In the genomic region with DNA sequence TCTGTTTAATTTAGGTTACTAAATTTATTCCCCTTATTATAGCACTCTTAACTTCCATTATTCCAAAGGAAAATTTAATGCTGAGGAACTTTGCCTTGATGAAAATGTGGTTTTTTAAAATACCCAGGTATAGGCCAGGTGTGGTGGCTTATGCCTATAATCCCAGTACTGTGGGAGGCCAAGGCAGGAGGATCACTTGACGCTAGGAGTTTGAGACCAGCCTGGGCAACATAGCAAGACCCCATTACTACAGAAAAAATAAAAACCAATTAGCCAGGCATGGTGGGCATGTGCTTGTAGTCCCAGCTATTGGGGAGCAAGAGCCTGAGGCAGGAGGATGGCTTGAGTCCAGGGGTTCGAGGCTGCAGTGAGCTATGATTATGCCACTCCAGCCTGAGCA, we compare ENCODE assay signal across 21 cellular contexts. TPM values are rescaled to one million over a fixed set of nuclear protein-coding genes. Genes with fewer than 3 reads are reported as not detected.
DNase-seq lines count a peak whose midpoint lies in the region; ATAC-seq, FAIRE-seq and TF ChIP-seq lines count a peak whose summit lies in the region.
"Had no signal": no experiment of that assay in that cellular context is flagged by ENCODE, and none has a peak within 500 bp of the region (broad histone marks: within the 10 kb centered on the region; RNA-seq: fewer than 3 reads in every experiment).

No MANE protein-coding gene starts in this region.

- no peak overlapping the region for H4K12ac ChIP-seq in trophoblast cell (ENCODE audit: low read depth, low read length)

- no peak overlapping the region for H3K23ac ChIP-seq in trophoblast cell (ENCODE audit: low read length)

- no peak overlapping the region for H4K8ac ChIP-seq in trophoblast cell (ENCODE audit: low read depth, low read length)

- no peak overlapping the region for H3K4me3 Mint-ChIP-seq in activated T-cell treated with anti-CD3 and anti-CD28 coated beads, Interleukin-2, amount 50 U/mL, for 24 hours
- H3K4me3 Mint-ChIP-seq in activated T-cell treated with anti-CD3 and anti-CD28 coated beads, Interleukin-2, amount 50 U/mL, for 4 hours: no peak overlapping the region
- H3K4me3 Mint-ChIP-seq in activated CD4-positive, alpha-beta memory T cell treated with anti-CD3 and anti-CD28 coated beads, Interleukin-2, amount 10 ng/mL, durations not matched to agents 7 days and 5 days: no peak overlapping the region
- H3K4me3 Mint-ChIP-seq: CD14-positive monocyte; CD4-positive, alpha-beta T cell had no signal

- H3K9ac ChIP-seq in K562 (ENCODE audit: insufficient read depth in 1 of 2, low read depth in 2 of 2, low read length in 2 of 2) (no peak overlapping the region), trophoblast cell (ENCODE audit: low read length) (no peak overlapping the region)
- H3K9ac ChIP-seq: BLaER1 treated with 17β-estradiol and CSF1 and Interleukin-3, amounts not matched to agents 10 nM and 100 nM had no signal

- no peak for TF ChIP-seq EP300 in K562 (IDR thresholded peaks at IDR 0.05; ENCODE audit: low read length)

- H3K4ac ChIP-seq in trophoblast cell (ENCODE audit: low read depth, low read length): no peak overlapping the region

- H3K79me2 ChIP-seq in K562 (ENCODE audit: control insufficient read depth, insufficient read depth, low read length) (no peaks in the 10 kb centered on the region), trophoblast cell (ENCODE audit: control insufficient read depth, insufficient read depth, low read length, poor library complexity) (no peaks in the 10 kb centered on the region)

- TF ChIP-seq POLR2A in K562 (conservative IDR thresholded peaks at IDR 0.05): no peak

- H4K91ac ChIP-seq in trophoblast cell (ENCODE audit: low read depth, low read length): no peak overlapping the region

- H3K9me3 Mint-ChIP-seq in activated T-cell treated with anti-CD3 and anti-CD28 coated beads, Interleukin-2, amount 50 U/mL, for 24 hours: no peaks in the 10 kb centered on the region
- H3K9me3 Mint-ChIP-seq in activated T-cell treated with anti-CD3 and anti-CD28 coated beads, Interleukin-2, amount 50 U/mL, for 4 hours: no peaks in the 10 kb centered on the region
- no peaks in the 10 kb centered on the region for H3K9me3 Mint-ChIP-seq in activated CD4-positive, alpha-beta memory T cell treated with anti-CD3 and anti-CD28 coated beads, Interleukin-2, amount 10 ng/mL, durations not matched to agents 7 days and 5 days
- H3K9me3 Mint-ChIP-seq: CD14-positive monocyte; CD4-positive, alpha-beta T cell had no signal

- H3K27me3 Mint-ChIP-seq in activated T-cell treated with anti-CD3 and anti-CD28 coated beads, Interleukin-2, amount 50 U/mL, for 24 hours: no peaks in the 10 kb centered on the region
- no peaks in the 10 kb centered on the region for H3K27me3 Mint-ChIP-seq in activated T-cell treated with anti-CD3 and anti-CD28 coated beads, Interleukin-2, amount 50 U/mL, for 4 hours (ENCODE audit: low read depth)
- no peaks in the 10 kb centered on the region for H3K27me3 Mint-ChIP-seq in activated CD4-positive, alpha-beta memory T cell treated with anti-CD3 and anti-CD28 coated beads, Interleukin-2, amount 10 ng/mL, durations not matched to agents 7 days and 5 days
- H3K27me3 Mint-ChIP-seq: CD4-positive, alpha-beta T cell had no signal

- H2BK5ac ChIP-seq in trophoblast cell (ENCODE audit: low read depth, low read length, poor library complexity): no peak overlapping the region

- no peak for TF ChIP-seq CTCF in HEK293 (tag by site-specific recombination; IDR thresholded peaks at IDR 0.05)
- TF ChIP-seq CTCF in K562 (IDR thresholded peaks at IDR 0.05 in 2 of 3, conservative IDR thresholded peaks at IDR 0.05 in 1 of 3; ENCODE audit: insufficient read depth in 2 of 3, low read depth in 1 of 3, low read length in 3 of 3): no peak

- peak overlapping the region; percentile 33 for H2BK120ac ChIP-seq in trophoblast cell (ENCODE audit: insufficient read depth, low read length, poor library complexity)

- H3K4me1 ChIP-seq in HEK293 (ENCODE audit: control insufficient read depth, insufficient read depth, low read length) (no peaks in the 10 kb centered on the region), K562 (replicated peaks in 1 of 2; ENCODE audit: control insufficient read depth in 2 of 2, insufficient read depth in 2 of 2, low read length in 2 of 2) (no peaks in the 10 kb centered on the region), trophoblast cell (ENCODE audit: control insufficient read depth in 1 of 2, insufficient read depth in 2 of 2, low read length in 2 of 2) (no peaks in the 10 kb centered on the region)
- H3K4me1 ChIP-seq: BE2C; BLaER1 treated with 17β-estradiol and CSF1 and Interleukin-3, amounts not matched to agents 10 nM and 100 nM; Caco-2; HAP-1 had no signal

- H3K36me3 ChIP-seq in HEK293 (ENCODE audit: control insufficient read depth in 2 of 2, insufficient read depth in 1 of 2, low read length in 2 of 2): peaks cover 52 to 96% of the 10 kb centered on the region in 2 experiments
- H3K36me3 ChIP-seq in K562 (ENCODE audit: control insufficient read depth, insufficient read depth, low read length): peaks cover 95% of the 10 kb centered on the region
- peaks cover 13 to 31% of the 10 kb centered on the region in 2 experiments for H3K36me3 ChIP-seq in trophoblast cell (ENCODE audit: control insufficient read depth in 1 of 2, insufficient read depth in 2 of 2, low read length in 2 of 2)

- H3K4me3 ChIP-seq in HEK293 (ENCODE audit: low read depth, low read length) (no peak overlapping the region), K562 (no peak overlapping the region), trophoblast cell (ENCODE audit: low read depth, low read length) (no peak overlapping the region)
- H3K4me3 ChIP-seq: BLaER1 treated with 17β-estradiol and CSF1 and Interleukin-3, amounts not matched to agents 10 nM and 100 nM; HAP-1 had no signal

- no peaks in the 10 kb centered on the region for H3K79me1 ChIP-seq in trophoblast cell (ENCODE audit: low read length)

- no peak overlapping the region for H2BK12ac ChIP-seq in trophoblast cell (ENCODE audit: low read length)

- H3K14ac ChIP-seq in trophoblast cell (ENCODE audit: low read length): no peak overlapping the region

- H3K4me2 ChIP-seq in K562 (ENCODE audit: insufficient read depth, low read length) (no peak overlapping the region), trophoblast cell (ENCODE audit: low read length) (no peak overlapping the region)
- H3K4me2 ChIP-seq: BLaER1 treated with 17β-estradiol and CSF1 and Interleukin-3, amounts not matched to agents 10 nM and 100 nM had no signal

- peaks cover 48% of the 10 kb centered on the region for H3K4me1 Mint-ChIP-seq in activated T-cell treated with anti-CD3 and anti-CD28 coated beads, Interleukin-2, amount 50 U/mL, for 24 hours (ENCODE audit: low read depth)
- H3K4me1 Mint-ChIP-seq in activated T-cell treated with anti-CD3 and anti-CD28 coated beads, Interleukin-2, amount 50 U/mL, for 4 hours (ENCODE audit: low read depth): peaks cover 21% of the 10 kb centered on the region
- H3K4me1 Mint-ChIP-seq in activated CD4-positive, alpha-beta memory T cell treated with anti-CD3 and anti-CD28 coated beads, Interleukin-2, amount 10 ng/mL, durations not matched to agents 7 days and 5 days: peaks cover 29% of the 10 kb centered on the region
- H3K4me1 Mint-ChIP-seq: CD14-positive monocyte had no signal

- WGBS in K562 (ENCODE audit: insufficient coverage, low coverage, missing lambda C conversion rate): 89% methylated on average over 2 of the region's 2 CpGs
- no CpG with 5 or more reads among the region's 2 CpGs for WGBS in trophoblast cell (ENCODE audit: extremely low coverage, insufficient coverage, insufficient read length)

- no peak for TF ChIP-seq RAD21 in K562 (CRISPR knock-in tag; conservative IDR thresholded peaks at IDR 0.05 in 1 of 2, IDR thresholded peaks at IDR 0.05 in 1 of 2)

- no peak overlapping the region for H3K27ac ChIP-seq in HEK293 (ENCODE audit: extremely low read depth, low read depth, low read length)
- no peak overlapping the region for H3K27ac ChIP-seq in K562 (ENCODE audit: extremely low read depth, low read depth, low read length)
- H3K27ac ChIP-seq in trophoblast cell (ENCODE audit: low read depth, low read length): no peak overlapping the region
- H3K27ac ChIP-seq: 22Rv1; BLaER1 treated with 17β-estradiol and CSF1 and Interleukin-3, amounts not matched to agents 10 nM and 100 nM had no signal

- no peak overlapping the region for H2AFZ ChIP-seq in K562 (ENCODE audit: low read depth, low read length)
- H2AFZ ChIP-seq in trophoblast cell (ENCODE audit: insufficient read depth, low read length, poor library complexity): no peak overlapping the region

- H3K27me3 ChIP-seq in K562 (ENCODE audit: control insufficient read depth in 2 of 2, insufficient read depth in 2 of 2, low read length in 2 of 2): no peaks in the 10 kb centered on the region
- no peaks in the 10 kb centered on the region for H3K27me3 ChIP-seq in trophoblast cell (ENCODE audit: insufficient read depth, low read length)
- H3K27me3 ChIP-seq: BE2C; BLaER1 treated with 17β-estradiol and CSF1 and Interleukin-3, amounts not matched to agents 10 nM and 100 nM had no signal

- no peak for FAIRE-seq in K562 (lab: Jason Lieb, UNC)
- FAIRE-seq: A204.1, GM12892, H54 had no signal

- H3K9me3 ChIP-seq in HEK293 (ENCODE audit: control insufficient read depth, insufficient read depth, low read depth, low read length): no peaks in the 10 kb centered on the region
- H3K9me3 ChIP-seq in K562 (replicated peaks; ENCODE audit: control insufficient read depth, insufficient read depth, low read depth, low read length): no peaks in the 10 kb centered on the region
- no peaks in the 10 kb centered on the region for H3K9me3 ChIP-seq in trophoblast cell (ENCODE audit: insufficient read depth, low read depth, low read length)
- H3K9me3 ChIP-seq: BE2C; BLaER1 treated with 17β-estradiol and CSF1 and Interleukin-3, amounts not matched to agents 10 nM and 100 nM; Caco-2; HAP-1 had no signal

- no peaks in the 10 kb centered on the region for H3K9me1 ChIP-seq in K562 (ENCODE audit: control insufficient read depth, insufficient read depth, low read length)

- CTCF ChIA-PET in HEK293 (lab: Yijun Ruan, JAX): no interaction called here
- CTCF ChIA-PET in K562 (lab: Yijun Ruan, JAX; ENCODE audit: low intra/inter-chr PET ratio): no interaction called here
- CTCF ChIA-PET in activated CD4-positive, alpha-beta memory T cell treated with anti-CD3 and anti-CD28 coated beads, Interleukin-2, amount 10 ng/mL, durations not matched to agents 7 days and 5 days (lab: Charles Lee): interaction anchor here (1.1 to 1.9 kb wide), 2 partner anchors 11 to 13 kb away, joined by 4 to 5 read pairs; no protein-coding TSS in a partner anchor

- H3K36me3 Mint-ChIP-seq in activated T-cell treated with anti-CD3 and anti-CD28 coated beads, Interleukin-2, amount 50 U/mL, for 24 hours (ENCODE audit: low read depth): peaks cover 95% of the 10 kb centered on the region
- peaks cover 52% of the 10 kb centered on the region for H3K36me3 Mint-ChIP-seq in activated T-cell treated with anti-CD3 and anti-CD28 coated beads, Interleukin-2, amount 50 U/mL, for 4 hours (ENCODE audit: insufficient read depth)
- H3K36me3 Mint-ChIP-seq in activated CD4-positive, alpha-beta memory T cell treated with anti-CD3 and anti-CD28 coated beads, Interleukin-2, amount 10 ng/mL, durations not matched to agents 7 days and 5 days (ENCODE audit: low read depth): peaks cover 73% of the 10 kb centered on the region

- H3K18ac ChIP-seq in trophoblast cell (ENCODE audit: low read length): no peak overlapping the region

- no peak for ATAC-seq in activated T-cell treated with anti-CD3 and anti-CD28 coated beads, Interleukin-2, amount 50 U/mL, for 4 hours
- ATAC-seq in K562 (no peak), HG02798 (IDR thresholded peaks at IDR 0.05; ENCODE audit: poor library complexity, unreplicated experiment) (no peak)

- peak overlapping the region; percentile 52 for H3K27ac Mint-ChIP-seq in activated T-cell treated with anti-CD3 and anti-CD28 coated beads, Interleukin-2, amount 50 U/mL, for 24 hours
- H3K27ac Mint-ChIP-seq in activated CD4-positive, alpha-beta memory T cell treated with anti-CD3 and anti-CD28 coated beads, Interleukin-2, amount 10 ng/mL, durations not matched to agents 7 days and 5 days: no peak overlapping the region
- H3K27ac Mint-ChIP-seq: CD14-positive monocyte had no signal

- POLR2A ChIA-PET in HEK293 (lab: Yijun Ruan, JAX) (no interaction called here), K562 (lab: Yijun Ruan, JAX) (interaction anchor here (1.4 kb wide), 1 partner anchor 12 kb away, joined by 3 read pairs; no protein-coding TSS in a partner anchor)
- POLR2A ChIA-PET in activated CD4-positive, alpha-beta memory T cell treated with anti-CD3 and anti-CD28 coated beads, Interleukin-2, amount 10 ng/mL, durations not matched to agents 7 days and 5 days (lab: Charles Lee): interaction anchor here (3.5 kb wide), 1 partner anchor 34 kb away, joined by 20 read pairs; a partner anchor contains a TSS

- no TSS peak for BruUV-seq in K562 (replicated peaks; lab: Mats Ljungman, UMichigan)

- H2AK5ac ChIP-seq in trophoblast cell (ENCODE audit: low read length): no peak overlapping the region

- intact Hi-C loops in K562 (cut with micrococcal nuclease): no loop called here

- H4K20me1 ChIP-seq in K562 (replicated peaks; ENCODE audit: control insufficient read depth, insufficient read depth, low read length): no peaks in the 10 kb centered on the region

- no peak for DNase-seq in activated T-cell treated with anti-CD3 and anti-CD28 coated beads, Interleukin-2, amount 50 U/mL, for 24 hours
- no peak for DNase-seq in activated T-cell treated with anti-CD3 and anti-CD28 coated beads, Interleukin-2, amount 50 U/mL, for 4 hours
- DNase-seq in K562 (ENCODE audit: extremely low read depth in 1 of 4, low spot score in 3 of 4) (no peak), trophoblast cell (no peak), COLO829 (ENCODE audit: low spot score) (no peak)
- no peak for DNase-seq in activated CD4-positive, alpha-beta memory T cell treated with anti-CD3 and anti-CD28 coated beads, Interleukin-2, amount 10 ng/mL, durations not matched to agents 7 days and 5 days
- DNase-seq: BE2C; Caco-2; CD4-positive, alpha-beta T cell; DMS153; DND-41; GOT3 had no signal

- in situ Hi-C loops in K562 (cut with MboI): no loop called here

RNA-seq across cellular contexts. Expression of a gene that starts 32.4 kb away (rescaled TPM):
- total RNA-seq in activated T-cell treated with anti-CD3 and anti-CD28 coated beads, Interleukin-2, amount 50 U/mL, for 4 hours: 10 to 100 TPM; 38.4 to 43.1 (median 39.3) TPM
- total RNA-seq in K562 (2011; cell fraction: chromatin; rRNA removed; ENCODE audit: low replicate concordance): 3.9 and 7.3 TPM in 2 replicates
- 2.2 and 3.9 TPM in 2 replicates for total RNA-seq in K562 (2011; cell fraction: nucleolus; rRNA removed)
- total RNA-seq in K562 (2011; cell fraction: nucleoplasm; rRNA removed): 4.3 and 6.5 TPM in 2 replicates
- total RNA-seq in K562 (2014; rRNA removed) (6.6 and 8.6 TPM in 2 replicates), K562 (2014; rRNA removed; fragmentation: Illumina TruSeq; extraction: Trizol) (8.4 and 8.6 TPM in 2 replicates), K562 (2015; rRNA removed; fragmentation: Illumina TruSeq; extraction: Trizol) (5.2 and 6.7 TPM in 2 replicates), K562 (2021) (5.7 and 6.1 TPM in 2 replicates)
- polyA plus RNA-seq in K562 (2011; rRNA removed) (5.1 and 6.3 TPM in 2 replicates), K562 (2014; fragmentation: Illumina TruSeq; extraction: Trizol) (6.3 and 6.6 TPM in 2 replicates), K562 (2014; fragmentation: Nextera tagmentation; extraction: Ambion mirVana) (1 to 10 TPM; 3.9 to 4.2 TPM), K562 (2014; rRNA removed) (7.2 and 8.5 TPM in 2 replicates)
- 1.8 and 4.2 TPM in 2 replicates for polyA plus RNA-seq in K562 (2011; cell fraction: cytosol; rRNA removed)
- 4.3 and 6.7 TPM in 2 replicates for polyA plus RNA-seq in K562 (2011; cell fraction: nucleus; rRNA removed)
- 5.5 and 18.3 TPM in 2 replicates for polyA plus RNA-seq in K562 (2012)
- 3.7 and 3.8 TPM in 2 replicates for polyA minus RNA-seq in K562 (2011; rRNA and poly(A)+ RNA removed)
- 3.5 TPM in 1 of 2 replicates, not detected in the other for polyA minus RNA-seq in K562 (2011; cell fraction: cytosol; rRNA and poly(A)+ RNA removed)
- 2.3 and 7.2 TPM in 2 replicates for polyA minus RNA-seq in K562 (2011; cell fraction: nucleus; rRNA and poly(A)+ RNA removed)
- polyA plus RNA-seq in trophoblast cell (2013): 31.0 and 31.1 TPM in 2 replicates
- total RNA-seq in activated CD4-positive, alpha-beta memory T cell treated with anti-CD3 and anti-CD28 coated beads, Interleukin-2, amount 10 ng/mL, durations not matched to agents 7 days and 5 days: 10 to 100 TPM; 42.1 to 42.5 TPM

RNA-seq across cellular contexts. Expression of a gene that starts 34.9 kb away (rescaled TPM):
- 10 to 100 TPM; 39.7 to 45.5 (median 43.7) TPM for total RNA-seq in activated T-cell treated with anti-CD3 and anti-CD28 coated beads, Interleukin-2, amount 50 U/mL, for 4 hours
- total RNA-seq in K562 (2011; cell fraction: chromatin; rRNA removed; ENCODE audit: low replicate concordance): 246 and 960 TPM in 2 replicates
- total RNA-seq in K562 (2011; cell fraction: nucleolus; rRNA removed): 112 and 178 TPM in 2 replicates
- total RNA-seq in K562 (2011; cell fraction: nucleoplasm; rRNA removed): 283 and 397 TPM in 2 replicates
- total RNA-seq in K562 (2014; rRNA removed): 56.4 and 56.7 TPM in 2 replicates
- 89.4 and 95.7 TPM in 2 replicates for total RNA-seq in K562 (2014; rRNA removed; fragmentation: Illumina TruSeq; extraction: Trizol)
- total RNA-seq in K562 (2015; rRNA removed; fragmentation: Illumina TruSeq; extraction: Trizol): 72.5 and 90.5 TPM in 2 replicates
- total RNA-seq in K562 (2021): 62.5 and 64.3 TPM in 2 replicates
- 205 and 208 TPM in 2 replicates for polyA plus RNA-seq in K562 (2011; rRNA removed)
- polyA plus RNA-seq in K562 (2011; cell fraction: cytosol; rRNA removed): 52.2 and 63.2 TPM in 2 replicates
- polyA plus RNA-seq in K562 (2011; cell fraction: nucleus; rRNA removed): 617 and 696 TPM in 2 replicates
- 45.0 and 77.9 TPM in 2 replicates for polyA plus RNA-seq in K562 (2012)
- 92.7 and 98.5 TPM in 2 replicates for polyA plus RNA-seq in K562 (2014; fragmentation: Illumina TruSeq; extraction: Trizol)
- polyA plus RNA-seq in K562 (2014; fragmentation: Nextera tagmentation; extraction: Ambion mirVana): 10 to 100 TPM; 25.7 to 52.4 TPM
- polyA plus RNA-seq in K562 (2014; rRNA removed): 71.4 and 74.7 TPM in 2 replicates
- polyA minus RNA-seq in K562 (2011; rRNA and poly(A)+ RNA removed): 313 and 334 TPM in 2 replicates
- polyA minus RNA-seq in K562 (2011; cell fraction: cytosol; rRNA and poly(A)+ RNA removed): 36.5 and 39.3 TPM in 2 replicates
- 358 and 510 TPM in 2 replicates for polyA minus RNA-seq in K562 (2011; cell fraction: nucleus; rRNA and poly(A)+ RNA removed)
- 57.9 and 66.0 TPM in 2 replicates for polyA plus RNA-seq in trophoblast cell (2013)
- 10 to 100 TPM; 95.3 to 97.8 TPM for total RNA-seq in activated CD4-positive, alpha-beta memory T cell treated with anti-CD3 and anti-CD28 coated beads, Interleukin-2, amount 10 ng/mL, durations not matched to agents 7 days and 5 days

Comparison
In these comparisons a context has a peak if more than half of its experiments do, and no peak if none do; other contexts are left out.
1. RNA of a gene that starts 32.4 kb away (total RNA-seq): 42.1 to 42.5 TPM in activated CD4-positive, alpha-beta memory T cell treated with anti-CD3 and anti-CD28 coated beads, Interleukin-2, amount 10 ng/mL, durations not matched to agents 7 days and 5 days and 38.4 to 43.1 TPM in activated T-cell treated with anti-CD3 and anti-CD28 coated beads, Interleukin-2, amount 50 U/mL, for 4 hours; 2.2 to 8.6 TPM in K562; every median in the first group is over 4 times any median in the second.